ENCODE assay signal across 7 cellular contexts in the genomic region with DNA sequence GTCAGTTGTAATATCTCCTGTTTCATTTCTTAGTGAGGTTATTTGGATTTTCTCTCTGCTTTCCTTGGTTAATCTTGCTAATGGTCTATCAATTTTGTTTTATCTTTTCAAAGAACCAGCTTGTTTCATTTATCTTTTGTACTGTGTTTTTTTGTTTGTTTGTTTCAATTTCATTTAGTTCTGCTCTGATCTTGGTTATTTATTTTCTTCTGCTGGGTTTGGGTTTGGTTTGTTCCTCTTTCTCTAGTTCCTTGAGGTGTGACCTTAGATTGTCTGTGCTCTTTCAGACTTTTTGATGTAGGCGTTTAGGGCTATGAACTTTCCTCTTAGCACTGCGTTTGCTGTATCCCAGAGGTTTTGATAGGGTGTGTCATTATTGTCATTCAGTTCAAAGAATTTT. TPM values are rescaled to one million over a fixed set of nuclear protein-coding genes. Genes with fewer than 3 reads are reported as not detected.
DNase-seq lines count a peak whose midpoint lies in the region; ATAC-seq and TF ChIP-seq lines count a peak whose summit lies in the region.
"Not testable (repeated sequence)": the region's sequence is repeated elsewhere in the genome, so short reads cannot be mapped to it uniquely, and the experiment has no call there.

No MANE protein-coding gene starts in this region.

- H3K27me3 Mint-ChIP-seq in CD8-positive, alpha-beta T cell (ENCODE audit: low read depth); IgD-negative memory B cell; activated CD8-positive, alpha-beta T cell treated with anti-CD3 and anti-CD28 coated beads for 36 hours; effector memory CD8-positive, alpha-beta T cell; natural killer cell treated with Interleukin-12 subunit alpha and Interleukin-12 subunit beta and Interleukin-15 and Interleukin-18, amount 100 ng/mL, for 72 hours: not testable (repeated sequence)

- CTCF ChIA-PET in CD8-positive, alpha-beta T cell (lab: Charles Lee); activated CD8-positive, alpha-beta T cell treated with anti-CD3 and anti-CD28 coated beads for 36 hours (lab: Charles Lee): not testable (repeated sequence)

- H3K4me2 ChIP-seq in SU-DHL-6 (ENCODE audit: low read depth, low read length, poor library complexity, severe bottlenecking): peak overlapping the region; percentile 2

- H3K4me3 ChIP-seq in CD8-positive, alpha-beta T cell (ENCODE audit: low read depth, low read length); SU-DHL-6 (ENCODE audit: insufficient read depth, low read length, poor library complexity, severe bottlenecking): not testable (repeated sequence)

- intact Hi-C loops in CD8-positive, alpha-beta T cell (cut with DNase I, micrococcal nuclease); activated CD8-positive, alpha-beta T cell treated with anti-CD3 and anti-CD28 coated beads for 36 hours (cut with micrococcal nuclease): not testable (repeated sequence)

- H3K27me3 ChIP-seq in CD8-positive, alpha-beta T cell (ENCODE audit: insufficient read depth, low read length); SU-DHL-6 (ENCODE audit: low read length): not testable (repeated sequence)

- not testable (repeated sequence) for H3K9me2 ChIP-seq in SU-DHL-6 (replicated peaks; ENCODE audit: insufficient read depth, low read length)

- not testable (repeated sequence) for H3K27ac ChIP-seq in CD8-positive, alpha-beta T cell (ENCODE audit: low read depth, low read length); SU-DHL-6 (ENCODE audit: low read depth, low read length)

- H3K9ac ChIP-seq in SU-DHL-6 (ENCODE audit: low read length): not testable (repeated sequence)

- not testable (repeated sequence) for H3K36me3 ChIP-seq in CD8-positive, alpha-beta T cell (ENCODE audit: insufficient read depth, low read length); SU-DHL-6 (ENCODE audit: low read length)

- peak overlapping the region; percentile 62 for H3K27ac Mint-ChIP-seq in CD8-positive, alpha-beta T cell
- peak overlapping the region; percentile 26 to 68 (median 40) for H3K27ac Mint-ChIP-seq in IgD-negative memory B cell
- H3K27ac Mint-ChIP-seq in activated CD8-positive, alpha-beta T cell treated with anti-CD3 and anti-CD28 coated beads for 36 hours: peak overlapping the region; percentile 58
- peak overlapping the region; percentile 8 to 23 for H3K27ac Mint-ChIP-seq in activated naive CD4-positive, alpha-beta T cell treated with anti-CD3 and anti-CD28 coated beads, Interleukin-2, amount 50 U/mL, for 72 hours
- H3K27ac Mint-ChIP-seq in effector memory CD8-positive, alpha-beta T cell: peak overlapping the region; percentile 46 to 86
- H3K27ac Mint-ChIP-seq in natural killer cell treated with Interleukin-12 subunit alpha and Interleukin-12 subunit beta and Interleukin-15 and Interleukin-18, amount 100 ng/mL, for 72 hours: peak overlapping the region in 1 of 2 donors; percentile 7

- peaks cover 100% of the 10 kb centered on the region for H3K79me2 ChIP-seq in SU-DHL-6 (ENCODE audit: insufficient read depth, low read length)

- POLR2A ChIA-PET in CD8-positive, alpha-beta T cell (lab: Charles Lee); activated CD8-positive, alpha-beta T cell treated with anti-CD3 and anti-CD28 coated beads for 36 hours (lab: Charles Lee): not testable (repeated sequence)

- not testable (repeated sequence) for ATAC-seq in CD8-positive, alpha-beta T cell; activated CD8-positive, alpha-beta T cell treated with anti-CD3 and anti-CD28 coated beads for 36 hours; activated naive CD4-positive, alpha-beta T cell treated with anti-CD3 and anti-CD28 coated beads, Interleukin-2, amount 50 U/mL, for 72 hours; effector memory CD8-positive, alpha-beta T cell (replicated peaks); natural killer cell treated with Interleukin-12 subunit alpha and Interleukin-12 subunit beta and Interleukin-15 and Interleukin-18, amount 100 ng/mL, for 72 hours

- H3K4me3 Mint-ChIP-seq in CD8-positive, alpha-beta T cell: peak overlapping the region; percentile 1
- H3K4me3 Mint-ChIP-seq in IgD-negative memory B cell: peak overlapping the region; percentile 27 to 81 (median 70)
- H3K4me3 Mint-ChIP-seq in activated CD8-positive, alpha-beta T cell treated with anti-CD3 and anti-CD28 coated beads for 36 hours: not testable (repeated sequence)
- H3K4me3 Mint-ChIP-seq in effector memory CD8-positive, alpha-beta T cell: peak overlapping the region; percentile 5 to 62
- H3K4me3 Mint-ChIP-seq in natural killer cell treated with Interleukin-12 subunit alpha and Interleukin-12 subunit beta and Interleukin-15 and Interleukin-18, amount 100 ng/mL, for 72 hours: peak overlapping the region; percentile 21

- H3K9me3 ChIP-seq in CD8-positive, alpha-beta T cell (ENCODE audit: low read length); SU-DHL-6 (ENCODE audit: insufficient read depth, low read length): not testable (repeated sequence)

- peaks cover 10% of the 10 kb centered on the region for H3K36me3 Mint-ChIP-seq in CD8-positive, alpha-beta T cell
- peaks cover 13% of the 10 kb centered on the region for H3K36me3 Mint-ChIP-seq in IgD-negative memory B cell
- peaks cover 50% of the 10 kb centered on the region for H3K36me3 Mint-ChIP-seq in activated CD8-positive, alpha-beta T cell treated with anti-CD3 and anti-CD28 coated beads for 36 hours (ENCODE audit: low read depth)
- H3K36me3 Mint-ChIP-seq in activated naive CD4-positive, alpha-beta T cell treated with anti-CD3 and anti-CD28 coated beads, Interleukin-2, amount 50 U/mL, for 72 hours: peaks cover 0 to 52% of the 10 kb centered on the region in 2 donors
- H3K36me3 Mint-ChIP-seq in effector memory CD8-positive, alpha-beta T cell (ENCODE audit: insufficient read depth): peaks cover 15% of the 10 kb centered on the region
- not testable (repeated sequence) for H3K36me3 Mint-ChIP-seq in natural killer cell treated with Interleukin-12 subunit alpha and Interleukin-12 subunit beta and Interleukin-15 and Interleukin-18, amount 100 ng/mL, for 72 hours

- not testable (repeated sequence) for H2AFZ ChIP-seq in SU-DHL-6 (ENCODE audit: low read depth, low read length, severe bottlenecking)

- H3F3A ChIP-seq in SU-DHL-6 (ENCODE audit: insufficient read depth): peaks cover 17% of the 10 kb centered on the region; the same call in 1 of the 2 replicates

- H3K4me1 ChIP-seq in CD8-positive, alpha-beta T cell (ENCODE audit: insufficient read depth, low read length): peaks cover 42% of the 10 kb centered on the region

- not testable (repeated sequence) for DNase-seq in CD8-positive, alpha-beta T cell; activated CD8-positive, alpha-beta T cell treated with anti-CD3 and anti-CD28 coated beads for 36 hours; activated naive CD4-positive, alpha-beta T cell treated with anti-CD3 and anti-CD28 coated beads, Interleukin-2, amount 50 U/mL, for 72 hours (ENCODE audit: low spot score in 2 of 2); effector memory CD8-positive, alpha-beta T cell; natural killer cell treated with Interleukin-12 subunit alpha and Interleukin-12 subunit beta and Interleukin-15 and Interleukin-18, amount 100 ng/mL, for 72 hours (ENCODE audit: low spot score)

- not testable (repeated sequence) for H3K9me3 Mint-ChIP-seq in CD8-positive, alpha-beta T cell; effector memory CD8-positive, alpha-beta T cell; natural killer cell treated with Interleukin-12 subunit alpha and Interleukin-12 subunit beta and Interleukin-15 and Interleukin-18, amount 100 ng/mL, for 72 hours
- peaks cover 9 to 19% (median 17%) of the 10 kb centered on the region in 3 donors for H3K9me3 Mint-ChIP-seq in IgD-negative memory B cell
- peaks cover 27% of the 10 kb centered on the region for H3K9me3 Mint-ChIP-seq in activated CD8-positive, alpha-beta T cell treated with anti-CD3 and anti-CD28 coated beads for 36 hours
- H3K9me3 Mint-ChIP-seq in activated naive CD4-positive, alpha-beta T cell treated with anti-CD3 and anti-CD28 coated beads, Interleukin-2, amount 50 U/mL, for 72 hours: peaks cover 0 to 13% of the 10 kb centered on the region in 2 donors

- not testable (repeated sequence) for TF ChIP-seq CTCF in CD8-positive, alpha-beta T cell (IDR thresholded peaks at IDR 0.05); SU-DHL-6 (IDR thresholded peaks at IDR 0.05; ENCODE audit: insufficient read depth, low read length, poor library complexity, severe bottlenecking); activated CD8-positive, alpha-beta T cell treated with anti-CD3 and anti-CD28 coated beads for 36 hours (IDR thresholded peaks at IDR 0.05)

- peaks cover 42% of the 10 kb centered on the region for H4K20me1 ChIP-seq in SU-DHL-6 (ENCODE audit: low read depth, low read length)

- H3K4me1 Mint-ChIP-seq in CD8-positive, alpha-beta T cell (ENCODE audit: low read depth): peaks cover 83% of the 10 kb centered on the region
- H3K4me1 Mint-ChIP-seq in IgD-negative memory B cell: peaks cover 55 to 73% (median 65%) of the 10 kb centered on the region in 3 donors
- peaks cover 74% of the 10 kb centered on the region for H3K4me1 Mint-ChIP-seq in activated CD8-positive, alpha-beta T cell treated with anti-CD3 and anti-CD28 coated beads for 36 hours (ENCODE audit: low read depth)
- H3K4me1 Mint-ChIP-seq in effector memory CD8-positive, alpha-beta T cell (ENCODE audit: low read depth in 2 of 2): peaks cover 76 to 86% of the 10 kb centered on the region in 2 donors
- H3K4me1 Mint-ChIP-seq in natural killer cell treated with Interleukin-12 subunit alpha and Interleukin-12 subunit beta and Interleukin-15 and Interleukin-18, amount 100 ng/mL, for 72 hours (ENCODE audit: low read depth in 2 of 2): peaks cover 73 to 79% of the 10 kb centered on the region in 2 donors

RNA-seq across cellular contexts. Expression of gene PAFAH1B1, which starts 35.5 kb away (rescaled TPM):
- 100 to 1,000 TPM; 139 to 157 TPM for total RNA-seq in CD8-positive, alpha-beta T cell
- polyA plus RNA-seq in IgD-negative memory B cell: 17.8 TPM
- 100 to 1,000 TPM; 159 to 168 TPM for total RNA-seq in activated CD8-positive, alpha-beta T cell treated with anti-CD3 and anti-CD28 coated beads for 36 hours
- 100 to 1,000 TPM; 170 to 190 TPM for total RNA-seq in activated naive CD4-positive, alpha-beta T cell treated with anti-CD3 and anti-CD28 coated beads, Interleukin-2, amount 50 U/mL, for 72 hours
- 100 to 1,000 TPM; 192 to 217 TPM for total RNA-seq in natural killer cell treated with Interleukin-12 subunit alpha and Interleukin-12 subunit beta and Interleukin-15 and Interleukin-18, amount 100 ng/mL, for 72 hours
